ENCODE assay signal across 1 cellular context in genomic region chr13:51169303-51170127, GRCh38.
TF ChIP-seq lines count a peak whose summit lies in the region.

No MANE protein-coding gene starts in this region.

TF ChIP-seq in GM23338, 12 proteins besides CTCF, POLR2A, EP300 and RAD21:
- TF ChIP-seq ETS1 (IDR thresholded peaks at IDR 0.05) (0 out of 2 replicates have a peak, but pooled peaks have one; percentile 48), CREB1 (CRISPR knock-in tag; IDR thresholded peaks at IDR 0.05; ENCODE audit: low read depth) (peak; percentile 16; the same call in 1 of the 2 replicates), POLR2AphosphoS5 (IDR thresholded peaks at IDR 0.05; ENCODE audit: low read depth) (peak; percentile 5; the same call in 1 of the 2 replicates), NANOG (IDR thresholded peaks at IDR 0.05; ENCODE audit: borderline replicate concordance) (peak; percentile 77), ZNF331 (CRISPR knock-in tag; IDR thresholded peaks at IDR 0.05; ENCODE audit: low read depth) (0 out of 2 replicates have a peak, but pooled peaks have one; percentile 13), ZNF462 (CRISPR knock-in tag; IDR thresholded peaks at IDR 0.05) (0 out of 2 replicates have a peak, but pooled peaks have one; percentile 9)
